Comparison of ENCODE assay signal across 15 cellular contexts in the genomic region with DNA sequence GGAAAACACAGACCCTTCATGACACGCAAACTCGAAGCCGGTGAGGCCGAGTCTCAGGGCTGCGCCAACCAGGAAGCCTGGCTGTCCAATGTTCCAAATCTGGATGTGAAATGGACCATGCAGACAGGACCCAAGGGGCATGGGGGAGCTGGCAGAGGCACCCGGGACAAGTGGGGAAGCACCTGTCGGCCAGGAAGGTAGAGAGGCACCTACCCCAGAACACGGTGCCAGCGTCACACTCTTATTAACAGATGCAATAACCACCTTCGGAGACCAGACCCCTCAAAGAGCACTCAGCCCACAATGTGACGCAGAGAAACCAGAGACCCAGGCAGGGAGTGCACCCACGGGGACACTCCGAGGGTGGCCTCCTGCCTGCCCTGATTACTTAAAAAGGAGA.
DNase-seq lines count a peak whose midpoint lies in the region; ATAC-seq and TF ChIP-seq lines count a peak whose summit lies in the region.
"Had no signal": no experiment of that assay in that cellular context is flagged by ENCODE, and none has a peak within 500 bp of the region (broad histone marks: within the 10 kb centered on the region; RNA-seq: fewer than 3 reads in every experiment).

No MANE protein-coding gene starts in this region.

- H3K27ac ChIP-seq in CD8-positive, alpha-beta T cell (ENCODE audit: low read depth, low read length): peak overlapping the region; percentile 58
- no peak overlapping the region for H3K27ac ChIP-seq in GM23338 (ENCODE audit: low read depth)
- H3K27ac ChIP-seq: breast epithelium, neutrophil had no signal

- TF ChIP-seq CTCF in CD8-positive, alpha-beta T cell (IDR thresholded peaks at IDR 0.05): no peak
- no peak for TF ChIP-seq CTCF in GM23338 (conservative IDR thresholded peaks at IDR 0.05; ENCODE audit: low read depth in 2 of 2)
- no peak for TF ChIP-seq CTCF in nephron progenitor cell (IDR thresholded peaks at IDR 0.05)
- no peak for TF ChIP-seq CTCF in type B pancreatic cell (conservative IDR thresholded peaks at IDR 0.05)

- H3K4me1 Mint-ChIP-seq in CD8-positive, alpha-beta T cell (ENCODE audit: low read depth): peaks cover 72% of the 10 kb centered on the region
- peaks cover 14% of the 10 kb centered on the region for H3K4me1 Mint-ChIP-seq in GM23338
- H3K4me1 Mint-ChIP-seq in central memory CD8-positive, alpha-beta T cell: peaks cover 54% of the 10 kb centered on the region
- peaks cover 83% of the 10 kb centered on the region for H3K4me1 Mint-ChIP-seq in nephron progenitor cell
- peaks cover 22% of the 10 kb centered on the region for H3K4me1 Mint-ChIP-seq in type B pancreatic cell (ENCODE audit: unreplicated experiment)

- H3K27me3 Mint-ChIP-seq in CD8-positive, alpha-beta T cell (ENCODE audit: low read depth): no peaks in the 10 kb centered on the region
- peaks cover 7% of the 10 kb centered on the region for H3K27me3 Mint-ChIP-seq in GM23338 (ENCODE audit: insufficient read depth, low read depth, poor library complexity)
- no peaks in the 10 kb centered on the region for H3K27me3 Mint-ChIP-seq in central memory CD8-positive, alpha-beta T cell
- peaks cover 5% of the 10 kb centered on the region for H3K27me3 Mint-ChIP-seq in nephron progenitor cell (ENCODE audit: low read depth, poor library complexity)
- H3K27me3 Mint-ChIP-seq in type B pancreatic cell: no peaks in the 10 kb centered on the region

- H4K20me1 ChIP-seq in GM23338 (replicated peaks; ENCODE audit: insufficient read depth): peaks cover 9% of the 10 kb centered on the region

- intact Hi-C loops in CD8-positive, alpha-beta T cell (cut with DNase I, micrococcal nuclease): loop anchor here in 1 of 2 experiments (10.0 kb wide), 1 partner anchor 227 kb away; a partner anchor contains a TSS

- H3K9me2 ChIP-seq in GM23338 (ENCODE audit: insufficient read depth): peaks cover 6% of the 10 kb centered on the region; the same call in 1 of the 2 replicates

- peaks cover 26% of the 10 kb centered on the region for H3K36me3 Mint-ChIP-seq in CD8-positive, alpha-beta T cell
- H3K36me3 Mint-ChIP-seq in GM23338 (ENCODE audit: low read depth) (peaks cover 5% of the 10 kb centered on the region; the same call in 2 of the 3 replicates), nephron progenitor cell (ENCODE audit: low read depth) (peaks cover 8% of the 10 kb centered on the region), type B pancreatic cell (peaks cover 6% of the 10 kb centered on the region)
- H3K36me3 Mint-ChIP-seq in central memory CD8-positive, alpha-beta T cell (ENCODE audit: insufficient read depth): peaks cover 16% of the 10 kb centered on the region

- CTCF ChIA-PET in CD8-positive, alpha-beta T cell (lab: Charles Lee): no interaction called here

- H3K4me2 ChIP-seq in GM23338: no peak overlapping the region

- peaks cover 4% of the 10 kb centered on the region; the same call in 1 of the 2 replicates for H3K79me2 ChIP-seq in GM23338 (replicated peaks; ENCODE audit: insufficient read depth)

- H2AFZ ChIP-seq in GM23338: no peak overlapping the region

- POLR2A ChIA-PET in CD8-positive, alpha-beta T cell (lab: Charles Lee): no interaction called here

- H3F3A ChIP-seq in GM23338 (replicated peaks; ENCODE audit: low read depth): no peaks in the 10 kb centered on the region

- peak in 3 of 7 experiments; percentile 28 to 82 (median 62) for DNase-seq in CD8-positive, alpha-beta T cell
- DNase-seq in GM23338 (ENCODE audit: low spot score) (no peak), nephron progenitor cell (no peak), type B pancreatic cell (ENCODE audit: extremely low spot score, unreplicated experiment) (no peak), NCI-H1417 (lab: John Stamatoyannopoulos, UW) (no peak), KG1 (lab: John Stamatoyannopoulos, UW) (no peak)
- DNase-seq in central memory CD8-positive, alpha-beta T cell (ENCODE audit: low spot score in 2 of 2): no peak
- no peak for DNase-seq in stimulated activated CD4-positive, alpha-beta T cell treated with anti-CD3 and anti-CD28 coated beads, Interleukin-4, amount 100 ng/mL, for 24 hours
- DNase-seq: left ventricle myocardium superior, NCI-H69, RPMI8226 had no signal

- H3K4me3 ChIP-seq in CD8-positive, alpha-beta T cell (ENCODE audit: low read depth, low read length): no peak overlapping the region
- no peak overlapping the region for H3K4me3 ChIP-seq in GM23338
- H3K4me3 ChIP-seq: breast epithelium, heart left ventricle, thoracic aorta had no signal

- H3K27ac Mint-ChIP-seq in CD8-positive, alpha-beta T cell: peak overlapping the region; percentile 99
- H3K27ac Mint-ChIP-seq in GM23338 (0 out of 2 replicates have a peak overlapping the region, but pooled peaks have one; percentile 48), nephron progenitor cell (peak overlapping the region; percentile 79), type B pancreatic cell (no peak overlapping the region)
- no peak overlapping the region for H3K27ac Mint-ChIP-seq in central memory CD8-positive, alpha-beta T cell (ENCODE audit: low read depth)

- ATAC-seq in CD8-positive, alpha-beta T cell: peak; percentile 43
- no peak for ATAC-seq in GM23338
- no peak for ATAC-seq in central memory CD8-positive, alpha-beta T cell (replicated peaks; ENCODE audit: extremely low read depth, poor library complexity, severe bottlenecking)
- ATAC-seq: heart left ventricle, left ventricle myocardium superior had no signal

- peaks cover 8% of the 10 kb centered on the region for H3K36me3 ChIP-seq in CD8-positive, alpha-beta T cell (ENCODE audit: insufficient read depth, low read length)
- no peaks in the 10 kb centered on the region; the same call in 1 of the 2 replicates for H3K36me3 ChIP-seq in GM23338 (ENCODE audit: insufficient read depth)
- H3K36me3 ChIP-seq: breast epithelium, neutrophil, thoracic aorta had no signal

- no peaks in the 10 kb centered on the region for H3K9me3 Mint-ChIP-seq in CD8-positive, alpha-beta T cell
- no peaks in the 10 kb centered on the region for H3K9me3 Mint-ChIP-seq in GM23338
- peaks cover 12% of the 10 kb centered on the region for H3K9me3 Mint-ChIP-seq in central memory CD8-positive, alpha-beta T cell
- no peaks in the 10 kb centered on the region for H3K9me3 Mint-ChIP-seq in nephron progenitor cell
- H3K9me3 Mint-ChIP-seq in type B pancreatic cell: peaks cover 4% of the 10 kb centered on the region

- H3K4me1 ChIP-seq in CD8-positive, alpha-beta T cell (ENCODE audit: insufficient read depth, low read length): peaks cover 84% of the 10 kb centered on the region
- H3K4me1 ChIP-seq in GM23338 (ENCODE audit: insufficient read depth): no peaks in the 10 kb centered on the region
- H3K4me1 ChIP-seq: breast epithelium had no signal

- H3K9me3 ChIP-seq in CD8-positive, alpha-beta T cell (ENCODE audit: low read length): no peaks in the 10 kb centered on the region
- H3K9me3 ChIP-seq: breast epithelium, heart left ventricle, neutrophil, thoracic aorta had no signal

- H3K4me3 Mint-ChIP-seq in CD8-positive, alpha-beta T cell: peak overlapping the region; percentile 76
- H3K4me3 Mint-ChIP-seq in GM23338 (no peak overlapping the region), nephron progenitor cell (peak overlapping the region; percentile 34), type B pancreatic cell (no peak overlapping the region)
- peak overlapping the region; percentile 49 for H3K4me3 Mint-ChIP-seq in central memory CD8-positive, alpha-beta T cell

- H3K27me3 ChIP-seq in CD8-positive, alpha-beta T cell (ENCODE audit: insufficient read depth, low read length): no peaks in the 10 kb centered on the region
- H3K27me3 ChIP-seq in GM23338 (ENCODE audit: insufficient read depth): no peaks in the 10 kb centered on the region
- H3K27me3 ChIP-seq: breast epithelium, heart left ventricle had no signal

TF ChIP-seq in GM23338, 12 proteins besides CTCF, POLR2A, EP300 and RAD21 (continues in another document):
- TF ChIP-seq CREB1 (CRISPR knock-in tag; IDR thresholded peaks at IDR 0.05; ENCODE audit: low read depth): no peak
- TF ChIP-seq JUNB (IDR thresholded peaks at IDR 0.05; ENCODE audit: unreplicated experiment): no peak
- TF ChIP-seq, protein P1, sequence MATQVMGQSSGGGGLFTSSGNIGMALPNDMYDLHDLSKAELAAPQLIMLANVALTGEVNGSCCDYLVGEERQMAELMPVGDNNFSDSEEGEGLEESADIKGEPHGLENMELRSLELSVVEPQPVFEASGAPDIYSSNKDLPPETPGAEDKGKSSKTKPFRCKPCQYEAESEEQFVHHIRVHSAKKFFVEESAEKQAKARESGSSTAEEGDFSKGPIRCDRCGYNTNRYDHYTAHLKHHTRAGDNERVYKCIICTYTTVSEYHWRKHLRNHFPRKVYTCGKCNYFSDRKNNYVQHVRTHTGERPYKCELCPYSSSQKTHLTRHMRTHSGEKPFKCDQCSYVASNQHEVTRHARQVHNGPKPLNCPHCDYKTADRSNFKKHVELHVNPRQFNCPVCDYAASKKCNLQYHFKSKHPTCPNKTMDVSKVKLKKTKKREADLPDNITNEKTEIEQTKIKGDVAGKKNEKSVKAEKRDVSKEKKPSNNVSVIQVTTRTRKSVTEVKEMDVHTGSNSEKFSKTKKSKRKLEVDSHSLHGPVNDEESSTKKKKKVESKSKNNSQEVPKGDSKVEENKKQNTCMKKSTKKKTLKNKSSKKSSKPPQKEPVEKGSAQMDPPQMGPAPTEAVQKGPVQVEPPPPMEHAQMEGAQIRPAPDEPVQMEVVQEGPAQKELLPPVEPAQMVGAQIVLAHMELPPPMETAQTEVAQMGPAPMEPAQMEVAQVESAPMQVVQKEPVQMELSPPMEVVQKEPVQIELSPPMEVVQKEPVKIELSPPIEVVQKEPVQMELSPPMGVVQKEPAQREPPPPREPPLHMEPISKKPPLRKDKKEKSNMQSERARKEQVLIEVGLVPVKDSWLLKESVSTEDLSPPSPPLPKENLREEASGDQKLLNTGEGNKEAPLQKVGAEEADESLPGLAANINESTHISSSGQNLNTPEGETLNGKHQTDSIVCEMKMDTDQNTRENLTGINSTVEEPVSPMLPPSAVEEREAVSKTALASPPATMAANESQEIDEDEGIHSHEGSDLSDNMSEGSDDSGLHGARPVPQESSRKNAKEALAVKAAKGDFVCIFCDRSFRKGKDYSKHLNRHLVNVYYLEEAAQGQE (IDR thresholded peaks at IDR 0.05; ENCODE audit: unreplicated experiment): no peak
- TF ChIP-seq EZH2 (IDR thresholded peaks at IDR 0.05; ENCODE audit: low read depth, unreplicated experiment): no peak
- TF ChIP-seq, protein P2, sequence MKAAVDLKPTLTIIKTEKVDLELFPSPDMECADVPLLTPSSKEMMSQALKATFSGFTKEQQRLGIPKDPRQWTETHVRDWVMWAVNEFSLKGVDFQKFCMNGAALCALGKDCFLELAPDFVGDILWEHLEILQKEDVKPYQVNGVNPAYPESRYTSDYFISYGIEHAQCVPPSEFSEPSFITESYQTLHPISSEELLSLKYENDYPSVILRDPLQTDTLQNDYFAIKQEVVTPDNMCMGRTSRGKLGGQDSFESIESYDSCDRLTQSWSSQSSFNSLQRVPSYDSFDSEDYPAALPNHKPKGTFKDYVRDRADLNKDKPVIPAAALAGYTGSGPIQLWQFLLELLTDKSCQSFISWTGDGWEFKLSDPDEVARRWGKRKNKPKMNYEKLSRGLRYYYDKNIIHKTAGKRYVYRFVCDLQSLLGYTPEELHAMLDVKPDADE (IDR thresholded peaks at IDR 0.05): no peak
- TF ChIP-seq ZNF114 (CRISPR knock-in tag; IDR thresholded peaks at IDR 0.05): no peak
- TF ChIP-seq NANOG (IDR thresholded peaks at IDR 0.05; ENCODE audit: borderline replicate concordance): no peak
- no peak for TF ChIP-seq STAT1 (IDR thresholded peaks at IDR 0.05; ENCODE audit: unreplicated experiment)

Comparison
In these comparisons a context has a peak if more than half of its experiments do, and no peak if none do; other contexts are left out.
1. H3K27ac Mint-ChIP-seq: peak in CD8-positive, alpha-beta T cell (single experiment), GM23338 (single experiment) and nephron progenitor cell (single experiment); none in central memory CD8-positive, alpha-beta T cell (single experiment) and type B pancreatic cell (single experiment).
2. H3K4me3 Mint-ChIP-seq: peak in CD8-positive, alpha-beta T cell (single experiment), central memory CD8-positive, alpha-beta T cell (single experiment) and nephron progenitor cell (single experiment); none in GM23338 (single experiment) and type B pancreatic cell (single experiment).